Comparison of ENCODE assay signal across 8 cellular contexts in the genomic region with DNA sequence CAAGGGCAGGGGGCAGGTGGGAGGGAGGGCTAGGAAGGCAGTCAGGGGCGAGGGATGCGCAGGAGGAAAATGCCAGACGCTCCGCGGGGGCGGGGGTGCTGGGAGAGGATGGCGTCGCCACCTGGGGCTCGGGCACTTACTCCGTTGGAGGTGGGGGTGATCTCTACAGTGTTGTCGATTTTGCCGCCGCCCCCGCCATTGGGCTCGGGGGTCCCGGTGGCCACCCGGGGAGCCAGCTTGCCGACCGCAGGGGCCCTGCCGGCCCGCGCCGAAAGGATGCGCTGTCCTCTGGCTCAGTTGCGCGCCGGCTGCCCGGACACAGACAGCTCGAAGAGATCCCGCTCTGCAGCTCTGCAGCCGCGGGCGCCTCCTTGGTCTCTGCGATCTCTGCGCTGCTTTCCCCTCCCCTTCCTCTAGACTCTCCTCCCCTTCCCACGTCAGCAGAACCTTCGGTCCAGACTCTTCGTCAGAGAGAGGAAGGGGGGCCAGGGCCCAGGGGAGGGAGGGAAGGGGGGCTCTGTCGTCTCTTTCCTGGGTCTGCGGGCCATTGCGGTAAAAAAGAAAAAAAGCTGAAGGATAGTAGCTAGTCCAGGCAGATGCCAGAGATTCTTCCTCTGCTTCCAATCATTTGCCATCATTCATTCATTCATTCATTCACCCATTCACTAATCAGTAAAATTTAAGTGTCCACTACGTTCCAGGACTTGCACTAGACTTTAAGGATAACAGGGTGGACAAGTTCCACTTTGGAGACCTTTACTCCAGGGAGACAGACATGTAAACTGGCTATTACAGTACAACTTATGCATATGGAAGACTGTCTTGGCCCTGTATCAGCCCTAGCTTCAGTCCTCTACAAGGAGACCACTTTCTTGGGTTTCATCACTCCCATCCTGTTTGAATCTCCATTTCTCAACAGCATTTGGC. TPM values are rescaled to one million over a fixed set of nuclear protein-coding genes. Genes with fewer than 3 reads are reported as not detected.
DNase-seq lines count a peak whose midpoint lies in the region; ATAC-seq and TF ChIP-seq lines count a peak whose summit lies in the region.

Gene SLC22A17 (minus strand): TSS at position 382 of the 927 bp plus-strand sequence.

- WGBS in HUES64, result 2% methylated on average over 41 of the region's 42 CpGs
- no CpG with 5 or more reads among the region's 42 CpGs for WGBS in trophoblast cell (ENCODE audit: extremely low coverage, insufficient coverage, insufficient read length)
- 3 to 33% methylated on average over 1 to 32 of the region's 42 CpGs for WGBS in transverse colon (ENCODE audit: low coverage in 1 of 2), 2 donors

- peak within 1 kb of the TSS; percentile 3 for H4K8ac ChIP-seq in trophoblast cell (ENCODE audit: low read depth, low read length)

- H4K91ac ChIP-seq in trophoblast cell (ENCODE audit: low read depth, low read length), result peak within 1 kb of the TSS; percentile 54

- H3K27me3 ChIP-seq in HUES64 (ENCODE audit: insufficient read depth, low read length), result peaks cover 26% of the 10 kb centered on the region
- H3K27me3 ChIP-seq in right atrium auricular region, result no peaks in the 10 kb centered on the region
- H3K27me3 ChIP-seq in trophoblast cell (ENCODE audit: insufficient read depth, low read length), result peaks cover 2% of the 10 kb centered on the region
- peaks cover 36% of the 10 kb centered on the region for H3K27me3 ChIP-seq in transverse colon

- no peaks in the 10 kb centered on the region for H3K79me2 ChIP-seq in trophoblast cell (ENCODE audit: control insufficient read depth, insufficient read depth, low read length, poor library complexity)

- no peak within 1 kb of the TSS for H2BK12ac ChIP-seq in trophoblast cell (ENCODE audit: low read length)

- H3K23ac ChIP-seq in trophoblast cell (ENCODE audit: low read length), result no peak within 1 kb of the TSS

- peaks cover 5% of the 10 kb centered on the region for H3K79me1 ChIP-seq in trophoblast cell (ENCODE audit: low read length)

- H3K4me1 ChIP-seq in HUES64 (ENCODE audit: insufficient read depth, low read length) (no peaks in the 10 kb centered on the region), right atrium auricular region (peaks cover 0 to 20% of the 10 kb centered on the region in 2 donors), trophoblast cell (ENCODE audit: control insufficient read depth in 1 of 2, insufficient read depth in 2 of 2, low read length in 2 of 2) (peaks cover 6 to 13% of the 10 kb centered on the region in 2 experiments), transverse colon (peaks cover 6 to 17% (median 13%) of the 10 kb centered on the region in 4 donors)

- TF ChIP-seq CTCF in right atrium auricular region (IDR thresholded peaks at IDR 0.05) (no peak), transverse colon (IDR thresholded peaks at IDR 0.05) (peak in 1 of 5 experiments; percentile 16)

- TF ChIP-seq EP300 in transverse colon (IDR thresholded peaks at IDR 0.05; ENCODE audit: low read depth), result no peak

- no peak within 1 kb of the TSS for H3K4ac ChIP-seq in trophoblast cell (ENCODE audit: low read depth, low read length)

- H3K9me3 ChIP-seq in HUES64 (ENCODE audit: insufficient read depth, low read depth, low read length) (no peaks in the 10 kb centered on the region), right atrium auricular region (no peaks in the 10 kb centered on the region), trophoblast cell (ENCODE audit: insufficient read depth, low read depth, low read length) (peaks cover 2% of the 10 kb centered on the region), transverse colon (no peaks in the 10 kb centered on the region)

- H3K4me2 ChIP-seq in trophoblast cell (ENCODE audit: low read length), result peak within 1 kb of the TSS; percentile 88

- no peak within 1 kb of the TSS for H2BK5ac ChIP-seq in trophoblast cell (ENCODE audit: low read depth, low read length, poor library complexity)

- H3K27ac ChIP-seq in HUES64 (ENCODE audit: low read depth, low read length) (peak within 1 kb of the TSS; percentile 66; the same call in 1 of the 2 replicates), right atrium auricular region (peak within 1 kb of the TSS; percentile 56 to 71), trophoblast cell (ENCODE audit: low read depth, low read length) (peak within 1 kb of the TSS; percentile 55), transverse colon (peak within 1 kb of the TSS; percentile 52 to 77 (median 74))

- H2AK5ac ChIP-seq in trophoblast cell (ENCODE audit: low read length), result peak within 1 kb of the TSS; percentile 3

- H4K12ac ChIP-seq in trophoblast cell (ENCODE audit: low read depth, low read length), result peak within 1 kb of the TSS; percentile 49

- H2BK120ac ChIP-seq in trophoblast cell (ENCODE audit: insufficient read depth, low read length, poor library complexity), result no peak within 1 kb of the TSS

- DNase-seq in AG08395 (ENCODE audit: low spot score), result peak; percentile 94
- DNase-seq in T-helper 1 cell, result peak in 4 of 5 donors; percentile 39 to 55 (median 48)
- DNase-seq in anterior cingulate cortex (lab: John Stamatoyannopoulos, UW), result peak; percentile 37 to 94 (median 85)
- DNase-seq in right atrium auricular region (ENCODE audit: low spot score), result peak; percentile 86
- DNase-seq in trophoblast cell, result peak; percentile 89 to 91
- peak; percentile 69 for DNase-seq in transverse colon

- no peak for ATAC-seq in HG03520 (IDR thresholded peaks at IDR 0.05; ENCODE audit: unreplicated experiment)

- intact Hi-C loops in transverse colon (cut with DNase I; ENCODE audit: low total_unique reads), result no loop called here

- peak within 1 kb of the TSS; percentile 55 for H2AFZ ChIP-seq in trophoblast cell (ENCODE audit: insufficient read depth, low read length, poor library complexity)

- H3K9ac ChIP-seq in HUES64 (ENCODE audit: low read depth, low read length) (peak within 1 kb of the TSS; percentile 50), trophoblast cell (ENCODE audit: low read length) (peak within 1 kb of the TSS; percentile 2)

- peak within 1 kb of the TSS; percentile 40 for H3K18ac ChIP-seq in trophoblast cell (ENCODE audit: low read length)

- H3K4me3 ChIP-seq in HUES64 (ENCODE audit: low read length), result peak within 1 kb of the TSS; percentile 84
- H3K4me3 ChIP-seq in right atrium auricular region, result peak within 1 kb of the TSS; percentile 55 to 61
- peak within 1 kb of the TSS; percentile 76 for H3K4me3 ChIP-seq in trophoblast cell (ENCODE audit: low read depth, low read length)
- peak within 1 kb of the TSS; percentile 38 to 65 (median 45) for H3K4me3 ChIP-seq in transverse colon

- in situ Hi-C loops in transverse colon (cut with MboI; ENCODE audit: low pct_ligation_motif_present in 1 of 4, low pct_unique_long_range_greater_than_20kb in 1 of 4, low sequenced_read_pairs in 3 of 4), result no loop called here

- H3K36me3 ChIP-seq in HUES64 (ENCODE audit: insufficient read depth, low read length), result peaks cover 7% of the 10 kb centered on the region
- peaks cover 4% of the 10 kb centered on the region for H3K36me3 ChIP-seq in right atrium auricular region
- peaks cover 13 to 20% of the 10 kb centered on the region in 2 experiments for H3K36me3 ChIP-seq in trophoblast cell (ENCODE audit: control insufficient read depth in 1 of 2, insufficient read depth in 2 of 2, low read length in 2 of 2)
- no peaks in the 10 kb centered on the region for H3K36me3 ChIP-seq in transverse colon

- peak within 1 kb of the TSS; percentile 41 for H3K14ac ChIP-seq in trophoblast cell (ENCODE audit: low read length)

- peak; percentile 37 for TF ChIP-seq POLR2A in transverse colon (IDR thresholded peaks at IDR 0.05)

RNA-seq across cellular contexts. Expression of gene SLC22A17, which starts in this region (rescaled TPM):
- 23.6 TPM for polyA plus RNA-seq in HUES64 (2013, experiment 1 of 2)
- 28.5 TPM for polyA plus RNA-seq in HUES64 (2013, experiment 2 of 2)
- total RNA-seq in right atrium auricular region (10 to 100 TPM; 29.4 to 47.0 TPM), transverse colon (10 to 100 TPM in 1 of 4 donors, 1 to 10 TPM in 3; 4.0 to 14.2 (median 8.5) TPM)
- polyA plus RNA-seq in trophoblast cell (2013), result 32.8 and 34.6 TPM in 2 replicates
